In the genomic region with DNA sequence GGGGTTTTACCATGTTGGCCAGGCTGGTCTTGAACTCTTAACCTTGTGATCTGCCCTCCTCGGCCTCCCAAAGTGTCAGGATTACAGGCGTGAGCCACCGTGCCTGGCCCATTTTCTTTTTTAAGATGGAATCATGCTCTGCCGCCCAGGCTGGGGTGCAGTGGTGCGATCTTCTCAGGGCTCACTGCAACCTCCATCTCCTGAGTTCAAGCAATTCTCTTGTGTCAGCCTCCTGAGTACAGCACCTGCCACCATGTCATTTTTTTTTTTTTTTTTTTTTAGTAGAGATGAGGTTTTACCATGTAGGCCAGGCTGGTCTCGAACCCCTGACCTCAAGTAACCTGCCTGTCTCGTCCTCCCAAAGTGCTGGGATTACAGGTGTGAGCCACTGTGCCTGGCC, we compare ENCODE assay signal across 7 cellular contexts. TPM values are rescaled to one million over a fixed set of nuclear protein-coding genes. Genes with fewer than 3 reads are reported as not detected.
DNase-seq lines count a peak whose midpoint lies in the region; ATAC-seq and TF ChIP-seq lines count a peak whose summit lies in the region.
"Not testable (repeated sequence)": the region's sequence is repeated elsewhere in the genome, so short reads cannot be mapped to it uniquely, and the experiment has no call there.

No MANE protein-coding gene starts in this region.

- H3K4me3 ChIP-seq in OCI-LY3 (ENCODE audit: low read length) = not testable (repeated sequence)

- not testable (repeated sequence) for H3K9me3 Mint-ChIP-seq in naive B cell

- H2AFZ ChIP-seq in OCI-LY3 (ENCODE audit: low read depth, low read length) = not testable (repeated sequence)

- peak overlapping the region; percentile 44 to 89 (median 65) for H3K4me3 Mint-ChIP-seq in naive B cell

- peak overlapping the region; percentile 60; the same call in 1 of the 2 replicates for H3K27ac ChIP-seq in OCI-LY3 (ENCODE audit: low read length)

- not testable (repeated sequence) for H3K9ac ChIP-seq in OCI-LY3 (ENCODE audit: low read length)

- peak overlapping the region; percentile 58 for H3K4me2 ChIP-seq in OCI-LY3 (ENCODE audit: low read length)

- H3K36me3 ChIP-seq in OCI-LY3 (replicated peaks; ENCODE audit: low read depth, low read length) = not testable (repeated sequence)

- H3K4me1 ChIP-seq in OCI-LY3 (ENCODE audit: low read length) = peaks cover 55% of the 10 kb centered on the region

- not testable (repeated sequence) for H3K9me3 ChIP-seq in OCI-LY3 (ENCODE audit: insufficient read depth, low read length)

- not testable (repeated sequence) for H3K79me2 ChIP-seq in OCI-LY3 (ENCODE audit: low read length)

- H3K27ac Mint-ChIP-seq in naive B cell = peak overlapping the region; percentile 81 to 98 (median 94)

- not testable (repeated sequence) for H3K27me3 Mint-ChIP-seq in naive B cell

- not testable (repeated sequence) for H3K36me3 Mint-ChIP-seq in naive B cell

- ATAC-seq in GM18511 (IDR thresholded peaks at IDR 0.05; ENCODE audit: unreplicated experiment) (peak; percentile 2), GM19395 (IDR thresholded peaks at IDR 0.05; ENCODE audit: unreplicated experiment) (peak; percentile 7), GM21576 (IDR thresholded peaks at IDR 0.05; ENCODE audit: unreplicated experiment) (peak; percentile 1), HG02840 (IDR thresholded peaks at IDR 0.05; ENCODE audit: low FRiP score, unreplicated experiment) (peak; percentile 3), HG03460 (IDR thresholded peaks at IDR 0.05; ENCODE audit: unreplicated experiment) (peak; percentile 1), naive B cell (ENCODE audit: low read depth in 2 of 2) (peak; percentile 9 to 18)

- TF ChIP-seq CTCF in OCI-LY3 (IDR thresholded peaks at IDR 0.05; ENCODE audit: low read depth, low read length) = not testable (repeated sequence)

- H3K4me1 Mint-ChIP-seq in naive B cell = peaks cover 66 to 89% (median 79%) of the 10 kb centered on the region in 3 donors

- not testable (repeated sequence) for H3K27me3 ChIP-seq in OCI-LY3 (ENCODE audit: low read depth, low read length)

- H4K20me1 ChIP-seq in OCI-LY3 (ENCODE audit: insufficient read depth, low read length) = not testable (repeated sequence)

- not testable (repeated sequence) for DNase-seq in naive B cell

RNA-seq across cellular contexts. Expression of gene MCTP2, which starts 26.4 kb away (rescaled TPM):
- polyA plus RNA-seq in naive B cell (ENCODE audit: low read depth in 6 of 6) = 10 to 100 TPM; 12.7 to 30.5 (median 17.5) TPM
